1 cellular context compared by ENCODE assay signal in the genomic region with DNA sequence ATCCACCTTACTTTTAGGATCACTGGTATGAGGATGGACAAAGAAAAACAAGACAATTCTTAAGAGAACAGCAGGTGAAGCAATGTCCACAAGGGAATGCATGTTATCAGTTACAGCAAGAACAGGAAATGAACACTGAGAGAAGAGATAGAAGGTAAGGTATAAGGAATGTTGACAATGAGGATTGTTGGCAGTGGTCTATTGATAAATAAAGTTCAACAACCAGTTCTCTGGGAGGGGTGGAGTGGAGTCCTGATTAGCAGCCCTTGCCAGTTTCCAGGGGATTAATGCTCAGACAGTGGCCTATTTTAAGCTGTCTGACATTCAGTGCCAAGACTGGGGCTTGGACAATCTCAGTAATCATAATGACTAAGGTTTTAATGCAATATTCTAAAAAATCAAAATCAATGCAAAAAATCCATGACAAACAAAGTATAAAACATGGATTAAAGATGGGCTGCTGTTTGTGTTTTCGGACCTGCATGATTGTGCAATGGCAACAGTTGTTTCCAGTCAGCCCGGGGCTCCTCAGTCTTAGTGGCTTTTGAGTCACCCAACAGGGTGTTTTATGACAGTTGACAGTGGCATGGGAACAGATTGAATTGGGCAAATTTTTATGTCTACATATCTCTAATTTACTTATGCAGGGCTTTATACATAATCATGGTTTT.
TF ChIP-seq lines count a peak whose summit lies in the region.

No MANE protein-coding gene starts in this region.

TF ChIP-seq in HepG2, 621 proteins besides CTCF, POLR2A, EP300 and RAD21:
- TF ChIP-seq CEBPB (IDR thresholded peaks at IDR 0.05; ENCODE audit: borderline replicate concordance, low read depth, low read length) = peak; percentile 81; the same call in 1 of the 2 replicates
- no peak for TF ChIP-seq MXD4 (CRISPR knock-in tag; IDR thresholded peaks at IDR 0.05)
- TF ChIP-seq SOX13 (IDR thresholded peaks at IDR 0.05) = no peak
- TF ChIP-seq SOX13 (CRISPR knock-in tag; conservative IDR thresholded peaks at IDR 0.05 in 1 of 2, IDR thresholded peaks at IDR 0.05 in 1 of 2) = peak in 1 of 2 experiments; percentile 20; a peak in 1 of 4 replicates
- TF ChIP-seq SOX5 (CRISPR knock-in tag; IDR thresholded peaks at IDR 0.05; ENCODE audit: borderline replicate concordance) = peak; percentile 38; the same call in 1 of the 2 replicates
- TF ChIP-seq ZSCAN29 (CRISPR knock-in tag; conservative IDR thresholded peaks at IDR 0.05) = no peak
- no peak for TF ChIP-seq U2AF2 (IDR thresholded peaks at IDR 0.05; ENCODE audit: low read depth, low read length)
- TF ChIP-seq, protein P1, sequence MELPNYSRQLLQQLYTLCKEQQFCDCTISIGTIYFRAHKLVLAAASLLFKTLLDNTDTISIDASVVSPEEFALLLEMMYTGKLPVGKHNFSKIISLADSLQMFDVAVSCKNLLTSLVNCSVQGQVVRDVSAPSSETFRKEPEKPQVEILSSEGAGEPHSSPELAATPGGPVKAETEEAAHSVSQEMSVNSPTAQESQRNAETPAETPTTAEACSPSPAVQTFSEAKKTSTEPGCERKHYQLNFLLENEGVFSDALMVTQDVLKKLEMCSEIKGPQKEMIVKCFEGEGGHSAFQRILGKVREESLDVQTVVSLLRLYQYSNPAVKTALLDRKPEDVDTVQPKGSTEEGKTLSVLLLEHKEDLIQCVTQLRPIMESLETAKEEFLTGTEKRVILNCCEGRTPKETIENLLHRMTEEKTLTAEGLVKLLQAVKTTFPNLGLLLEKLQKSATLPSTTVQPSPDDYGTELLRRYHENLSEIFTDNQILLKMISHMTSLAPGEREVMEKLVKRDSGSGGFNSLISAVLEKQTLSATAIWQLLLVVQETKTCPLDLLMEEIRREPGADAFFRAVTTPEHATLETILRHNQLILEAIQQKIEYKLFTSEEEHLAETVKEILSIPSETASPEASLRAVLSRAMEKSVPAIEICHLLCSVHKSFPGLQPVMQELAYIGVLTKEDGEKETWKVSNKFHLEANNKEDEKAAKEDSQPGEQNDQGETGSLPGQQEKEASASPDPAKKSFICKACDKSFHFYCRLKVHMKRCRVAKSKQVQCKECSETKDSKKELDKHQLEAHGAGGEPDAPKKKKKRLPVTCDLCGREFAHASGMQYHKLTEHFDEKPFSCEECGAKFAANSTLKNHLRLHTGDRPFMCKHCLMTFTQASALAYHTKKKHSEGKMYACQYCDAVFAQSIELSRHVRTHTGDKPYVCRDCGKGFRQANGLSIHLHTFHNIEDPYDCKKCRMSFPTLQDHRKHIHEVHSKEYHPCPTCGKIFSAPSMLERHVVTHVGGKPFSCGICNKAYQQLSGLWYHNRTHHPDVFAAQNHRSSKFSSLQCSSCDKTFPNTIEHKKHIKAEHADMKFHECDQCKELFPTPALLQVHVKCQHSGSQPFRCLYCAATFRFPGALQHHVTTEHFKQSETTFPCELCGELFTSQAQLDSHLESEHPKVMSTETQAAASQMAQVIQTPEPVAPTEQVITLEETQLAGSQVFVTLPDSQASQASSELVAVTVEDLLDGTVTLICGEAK (IDR thresholded peaks at IDR 0.05) = no peak
- TF ChIP-seq, protein P1 (CRISPR knock-in tag; IDR thresholded peaks at IDR 0.05) = peak; percentile 91
- no peak for TF ChIP-seq SP4 (CRISPR knock-in tag; IDR thresholded peaks at IDR 0.05)
- TF ChIP-seq, protein P2, sequence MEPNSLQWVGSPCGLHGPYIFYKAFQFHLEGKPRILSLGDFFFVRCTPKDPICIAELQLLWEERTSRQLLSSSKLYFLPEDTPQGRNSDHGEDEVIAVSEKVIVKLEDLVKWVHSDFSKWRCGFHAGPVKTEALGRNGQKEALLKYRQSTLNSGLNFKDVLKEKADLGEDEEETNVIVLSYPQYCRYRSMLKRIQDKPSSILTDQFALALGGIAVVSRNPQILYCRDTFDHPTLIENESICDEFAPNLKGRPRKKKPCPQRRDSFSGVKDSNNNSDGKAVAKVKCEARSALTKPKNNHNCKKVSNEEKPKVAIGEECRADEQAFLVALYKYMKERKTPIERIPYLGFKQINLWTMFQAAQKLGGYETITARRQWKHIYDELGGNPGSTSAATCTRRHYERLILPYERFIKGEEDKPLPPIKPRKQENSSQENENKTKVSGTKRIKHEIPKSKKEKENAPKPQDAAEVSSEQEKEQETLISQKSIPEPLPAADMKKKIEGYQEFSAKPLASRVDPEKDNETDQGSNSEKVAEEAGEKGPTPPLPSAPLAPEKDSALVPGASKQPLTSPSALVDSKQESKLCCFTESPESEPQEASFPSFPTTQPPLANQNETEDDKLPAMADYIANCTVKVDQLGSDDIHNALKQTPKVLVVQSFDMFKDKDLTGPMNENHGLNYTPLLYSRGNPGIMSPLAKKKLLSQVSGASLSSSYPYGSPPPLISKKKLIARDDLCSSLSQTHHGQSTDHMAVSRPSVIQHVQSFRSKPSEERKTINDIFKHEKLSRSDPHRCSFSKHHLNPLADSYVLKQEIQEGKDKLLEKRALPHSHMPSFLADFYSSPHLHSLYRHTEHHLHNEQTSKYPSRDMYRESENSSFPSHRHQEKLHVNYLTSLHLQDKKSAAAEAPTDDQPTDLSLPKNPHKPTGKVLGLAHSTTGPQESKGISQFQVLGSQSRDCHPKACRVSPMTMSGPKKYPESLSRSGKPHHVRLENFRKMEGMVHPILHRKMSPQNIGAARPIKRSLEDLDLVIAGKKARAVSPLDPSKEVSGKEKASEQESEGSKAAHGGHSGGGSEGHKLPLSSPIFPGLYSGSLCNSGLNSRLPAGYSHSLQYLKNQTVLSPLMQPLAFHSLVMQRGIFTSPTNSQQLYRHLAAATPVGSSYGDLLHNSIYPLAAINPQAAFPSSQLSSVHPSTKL (CRISPR knock-in tag; IDR thresholded peaks at IDR 0.05) = peak; percentile 30; the same call in 1 of the 2 replicates
- no peak for TF ChIP-seq SMAD1 (CRISPR knock-in tag; IDR thresholded peaks at IDR 0.05; ENCODE audit: borderline replicate concordance, low read depth)
